ENCODE assay signal across 17 cellular contexts in genomic region chr10:101905241-101905640, GRCh38.
"Had no signal": no experiment of that assay in that cellular context is flagged by ENCODE, and none has a peak within 500 bp of the region (broad histone marks: within the 10 kb centered on the region; RNA-seq: fewer than 3 reads in every experiment).

No MANE protein-coding gene starts in this region.

- H3K4me1 ChIP-seq: foreskin keratinocyte, sigmoid colon had no signal

- DNase-seq: dermis blood vessel endothelial cell; erythroblast; foreskin keratinocyte; head of caudate nucleus; mammary epithelial cell; natural killer cell; posterior cingulate gyrus; sigmoid colon; stimulated activated CD4-positive, alpha-beta T cell treated with anti-CD3 and anti-CD28 coated beads, Interleukin-2, amount 100 ng/mL, for 24 hours; stimulated activated CD4-positive, alpha-beta T cell treated with anti-CD3 and anti-CD28 coated beads, Interleukin-4, amount 100 ng/mL, for 4 hours; stimulated activated naive CD4-positive, alpha-beta T cell treated with Interleukin-2 at 50 U/mL for 16 hours had no signal

- H3K4me3 Mint-ChIP-seq: natural killer cell, neural crest cell, type B pancreatic cell had no signal

- H3K79me2 ChIP-seq: hepatocyte had no signal

- H3K4me2 ChIP-seq: hepatocyte had no signal

- H3K36me3 Mint-ChIP-seq: natural killer cell had no signal

- H3K27me3 ChIP-seq: foreskin keratinocyte, hepatocyte, right atrium auricular region, sigmoid colon had no signal

- H3K27ac Mint-ChIP-seq: natural killer cell, type B pancreatic cell had no signal

- ATAC-seq: foreskin keratinocyte, left lobe of liver, natural killer cell had no signal

- H3K27ac ChIP-seq: foreskin keratinocyte, hepatocyte, right atrium auricular region, sigmoid colon, skin epidermis had no signal

- H3K4me3 ChIP-seq: hepatocyte, right atrium auricular region, sigmoid colon, skin epidermis had no signal

- H2AFZ ChIP-seq: hepatocyte had no signal

- H3K27me3 Mint-ChIP-seq: type B pancreatic cell had no signal

- H3K9me3 Mint-ChIP-seq: natural killer cell, neural crest cell, type B pancreatic cell had no signal
